28 cellular contexts compared by ENCODE assay signal in the genomic region with DNA sequence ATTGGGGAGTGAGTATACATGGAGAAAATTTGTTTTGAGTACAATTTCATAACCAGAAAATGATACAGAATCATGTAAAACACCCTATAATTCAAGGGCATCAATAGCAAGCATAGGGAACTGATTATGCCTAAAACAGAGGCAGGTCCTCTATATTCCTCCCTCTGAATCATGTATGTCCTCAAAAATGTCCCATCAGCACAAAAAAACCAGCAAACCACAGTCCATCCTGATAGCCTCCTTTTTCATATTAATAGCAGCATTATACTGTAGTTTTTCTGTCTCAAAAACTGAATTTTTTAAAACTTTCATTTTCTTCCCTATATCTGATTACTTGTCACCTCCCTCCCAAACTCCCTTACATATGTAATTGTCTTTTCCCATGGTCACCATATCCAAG.
"Had no signal": no experiment of that assay in that cellular context is flagged by ENCODE, and none has a peak within 500 bp of the region (broad histone marks: within the 10 kb centered on the region; RNA-seq: fewer than 3 reads in every experiment).

No MANE protein-coding gene starts in this region.

- H3K79me2 ChIP-seq: parathyroid adenoma had no signal

- H3K4me3 ChIP-seq: neural progenitor cell, ovary, psoas muscle, skin epidermis, smooth muscle cell, spleen, suprapubic skin, testis, tibial artery, transverse colon, upper lobe of right lung, uterus had no signal

- H3K9ac ChIP-seq: neural progenitor cell, parathyroid adenoma had no signal

- H3K9me3 ChIP-seq: ovary, psoas muscle, spleen, suprapubic skin, testis, tibial artery, transverse colon, upper lobe of right lung, uterus had no signal

- H3K4me2 ChIP-seq: neural progenitor cell, smooth muscle cell had no signal

- H3K27ac ChIP-seq: neural progenitor cell, ovary, parathyroid adenoma, psoas muscle, skin epidermis, spleen, suprapubic skin, testis, tibial artery, transverse colon, upper lobe of right lung, uterus had no signal

- DNase-seq: natural killer cell; occipital lobe; ovary; posterior cingulate gyrus; psoas muscle; right cardiac atrium; spleen; stimulated activated CD4-positive, alpha-beta T cell treated with anti-CD3 and anti-CD28 coated beads, Interleukin-12 subunit alpha, Interleukin-12 subunit beta, amount 100 ng/mL, for 4 hours; stimulated activated CD4-positive, alpha-beta T cell treated with anti-CD3 and anti-CD28 coated beads, Interleukin-1b, Interleukin-23, amount 100 ng/mL, for 48 hours; stimulated activated CD4-positive, alpha-beta T cell treated with anti-CD3 and anti-CD28 coated beads, Interleukin-4, amount 100 ng/mL, for 1 hour; stimulated activated CD4-positive, alpha-beta T cell treated with anti-CD3 and anti-CD28 coated beads, Interleukin-4, amount 100 ng/mL, for 4 hours; stimulated activated CD8-positive, alpha-beta memory T cell treated with anti-CD3 and anti-CD28 coated beads, Interleukin-4, amount 100 ng/mL, for 48 hours; stimulated activated naive CD4-positive, alpha-beta T cell; stimulated activated naive CD8-positive, alpha-beta T cell treated with anti-CD3 and anti-CD28 coated beads, Interleukin-15, amount 100 ng/mL, for 72 hours; stimulated activated naive CD8-positive, alpha-beta T cell treated with anti-CD3 and anti-CD28 coated beads, Interleukin-15, Interleukin-2, amounts not matched to agents 100 U/mL and 50 U/mL, for 24 hours; substantia nigra; testis; tibial artery; transverse colon; upper lobe of right lung; uterus had no signal

- H2AFZ ChIP-seq: neural progenitor cell, parathyroid adenoma had no signal

- ATAC-seq: natural killer cell; psoas muscle; right cardiac atrium; sciatic nerve; stimulated activated memory B cell treated with anti-CD40 and anti-IgM and Interleukin-4, amounts not matched to agents 10 μg/mL and 1 μg/mL and 100 μg/mL, for 72 hours; stimulated activated naive CD8-positive, alpha-beta T cell treated with anti-CD3 and anti-CD28 coated beads, Interleukin-15, amount 100 ng/mL, for 72 hours; stimulated activated naive CD8-positive, alpha-beta T cell treated with anti-CD3 and anti-CD28 coated beads, Interleukin-15, Interleukin-2, amounts not matched to agents 100 U/mL and 50 U/mL, for 24 hours; upper lobe of right lung had no signal

- H3K36me3 ChIP-seq: neural progenitor cell, ovary, spleen, suprapubic skin, tibial artery, transverse colon, upper lobe of right lung, uterus had no signal

- H3K27me3 ChIP-seq: neural progenitor cell, ovary, spleen, suprapubic skin, testis, tibial artery, transverse colon, upper lobe of right lung, uterus had no signal

- H3K4me1 ChIP-seq: parathyroid adenoma, psoas muscle, spleen, suprapubic skin, testis, tibial artery, transverse colon, upper lobe of right lung, uterus had no signal
